ENCODE assay signal across 10 cellular contexts in genomic region chr1:167263784-167264464, GRCh38. TPM values are rescaled to one million over a fixed set of nuclear protein-coding genes. Genes with fewer than 3 reads are reported as not detected.
DNase-seq lines count a peak whose midpoint lies in the region; ATAC-seq and TF ChIP-seq lines count a peak whose summit lies in the region.
"Had no signal": no experiment of that assay in that cellular context is flagged by ENCODE, and none has a peak within 500 bp of the region (broad histone marks: within the 10 kb centered on the region; RNA-seq: fewer than 3 reads in every experiment).

No MANE protein-coding gene starts in this region.

- DNase-seq in DMS53 treated with DMSO at 0.1 percent for 48 hours (lab: John Stamatoyannopoulos, UW; ENCODE audit: unreplicated experiment) (peak; percentile 4), NCI-H69 (lab: John Stamatoyannopoulos, UW) (peak; percentile 23), iPS-NIHi11 (ENCODE audit: low spot score) (peak; percentile 7), adrenal gland (no peak), omental fat pad (ENCODE audit: low spot score) (no peak)
- DNase-seq in stimulated activated CD8-positive, alpha-beta memory T cell treated with anti-CD3 and anti-CD28 coated beads, Interleukin-4, amount 100 ng/mL, for 48 hours = no peak
- DNase-seq: NCI-H524 treated with DMSO at 0.1 percent for 48 hours had no signal

- TF ChIP-seq POLR2A in adrenal gland (IDR thresholded peaks at IDR 0.05) = no peak

- TF ChIP-seq CTCF in adrenal gland (IDR thresholded peaks at IDR 0.05) (no peak), omental fat pad (IDR thresholded peaks at IDR 0.05) (no peak)

- H3K9me3 ChIP-seq in adrenal gland (replicated peaks in 1 of 3) = no peaks in the 10 kb centered on the region

- H3K27ac ChIP-seq in adrenal gland = no peak overlapping the region
- H3K27ac ChIP-seq: parathyroid adenoma had no signal

- H3K27me3 ChIP-seq in adrenal gland = no peaks in the 10 kb centered on the region

- peak; percentile 55 for ATAC-seq in GM21390 (IDR thresholded peaks at IDR 0.05; ENCODE audit: unreplicated experiment)
- ATAC-seq in omental fat pad (ENCODE audit: low FRiP score) = no peak
- no peak for ATAC-seq in GM19467 (IDR thresholded peaks at IDR 0.05; ENCODE audit: unreplicated experiment)

- peaks cover 5 to 51% of the 10 kb centered on the region in 2 donors for H3K4me1 ChIP-seq in adrenal gland (replicated peaks in 1 of 2)
- H3K4me1 ChIP-seq: parathyroid adenoma had no signal

- H3K4me3 ChIP-seq in adrenal gland = no peak overlapping the region

- intact Hi-C loops in adrenal gland (cut with DNase I) = loop anchor here (10.0 kb wide), 2 partner anchors 141 to 271 kb away; no protein-coding TSS in a partner anchor

- H3K36me3 ChIP-seq in adrenal gland (replicated peaks in 1 of 2) = no peaks in the 10 kb centered on the region

RNA-seq across cellular contexts. Expression of gene POU2F1, which starts 43.2 kb away (rescaled TPM):
- total RNA-seq in adrenal gland (10 to 100 TPM in 7 of 8 donors, 1 to 10 TPM in 1; 6.9 to 52.5 (median 15.0) TPM), omental fat pad (10 to 100 TPM; 10.3 to 18.9 (median 13.5) TPM)
- 1 to 10 TPM; 3.2 to 4.9 (median 3.7) TPM for polyA plus RNA-seq in adrenal gland

Comparison
In these comparisons a context has a peak if more than half of its experiments do, and no peak if none do; other contexts are left out.
1. DNase-seq: peak in DMS53 treated with DMSO at 0.1 percent for 48 hours (single experiment), NCI-H69 (single experiment) and iPS-NIHi11 (single experiment); none in stimulated activated CD8-positive, alpha-beta memory T cell treated with anti-CD3 and anti-CD28 coated beads, Interleukin-4, amount 100 ng/mL, for 48 hours (single experiment), adrenal gland (0 of 7) and omental fat pad (single experiment).